ENCODE assay signal across 8 cellular contexts in the genomic region with DNA sequence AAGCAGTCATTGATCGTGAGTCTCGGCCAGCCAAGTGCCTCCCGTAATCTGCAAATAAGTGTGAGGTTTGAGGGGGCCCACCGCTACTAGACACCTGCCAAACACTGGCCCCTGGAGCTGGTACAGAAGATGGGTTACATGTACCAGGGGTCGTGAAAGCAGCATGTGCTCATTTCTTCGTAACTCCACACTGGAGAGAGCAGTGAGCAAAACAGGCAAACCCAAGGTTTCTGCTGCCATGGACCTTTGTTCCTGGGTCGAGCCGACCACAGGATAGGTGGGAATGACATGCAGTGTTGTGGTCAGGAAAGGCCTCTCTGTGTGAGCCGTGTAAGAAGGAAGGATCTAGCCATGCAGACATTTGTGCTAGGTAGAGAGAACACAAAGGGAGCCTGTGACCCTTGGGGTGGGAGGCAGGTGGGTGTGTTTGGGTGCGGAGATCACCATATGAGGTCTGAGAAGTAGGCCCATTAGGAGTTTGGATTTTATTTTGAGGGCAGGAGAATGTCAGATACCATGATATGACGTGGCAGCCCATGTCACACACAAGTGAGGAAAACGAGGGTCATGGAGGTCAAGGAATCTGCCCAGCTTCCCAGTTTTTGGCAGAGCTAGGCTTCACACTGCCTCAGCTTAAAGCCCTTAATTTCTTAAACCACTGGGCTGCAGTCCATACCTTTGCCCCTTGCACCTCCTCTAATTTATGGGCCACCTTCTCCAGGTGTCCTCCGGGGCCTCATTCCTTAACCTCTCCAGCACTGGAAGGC. TPM values are rescaled to one million over a fixed set of nuclear protein-coding genes. Genes with fewer than 3 reads are reported as not detected.
DNase-seq lines count a peak whose midpoint lies in the region; ATAC-seq and TF ChIP-seq lines count a peak whose summit lies in the region.

No MANE protein-coding gene starts in this region.

- peak overlapping the region; percentile 72 for H3K4me3 Mint-ChIP-seq in chondrocyte (ENCODE audit: unreplicated experiment)

- H3K36me3 ChIP-seq in ACC112 (ENCODE audit: insufficient read depth, low read length) = no peaks in the 10 kb centered on the region
- H3K36me3 ChIP-seq in muscle layer of colon (ENCODE audit: insufficient read depth, low read length) = peaks cover 20% of the 10 kb centered on the region

- H3K4me1 ChIP-seq in ACC112 (ENCODE audit: control insufficient read depth, insufficient read depth, low read length, unreplicated experiment) (peaks cover 10% of the 10 kb centered on the region), muscle layer of colon (ENCODE audit: insufficient read depth, low read length) (peaks cover 36% of the 10 kb centered on the region)

- H3K27ac Mint-ChIP-seq in chondrocyte (ENCODE audit: unreplicated experiment) = peak overlapping the region; percentile 86

- no peak for TF ChIP-seq CTCF in chondrocyte (IDR thresholded peaks at IDR 0.05)

- H2AFZ ChIP-seq in ACC112 (ENCODE audit: low read length, unreplicated experiment) = peak overlapping the region; percentile 95

- peak; percentile 23 for TF ChIP-seq POLR2A in GM18951 (IDR thresholded peaks at IDR 0.05; ENCODE audit: extremely low read depth, insufficient read depth, insufficient read length)

- H3K4me3 ChIP-seq in ACC112 (ENCODE audit: low read depth, low read length) (peak overlapping the region; percentile 97), muscle layer of colon (ENCODE audit: low read depth in 1 of 2, low read length in 2 of 2) (peak overlapping the region; percentile 75 to 78)

- H3K36me3 Mint-ChIP-seq in chondrocyte (ENCODE audit: low read depth) = peaks cover 3% of the 10 kb centered on the region

- DNase-seq in OCI-M1 (lab: John Stamatoyannopoulos, UW) = peak; percentile 32
- DNase-seq in chondrocyte (ENCODE audit: low spot score) = no peak
- DNase-seq in NCI-H82 (lab: John Stamatoyannopoulos, UW) = no peak
- DNase-seq in NCI-H524 treated with DMSO at 0.1 percent for 48 hours (lab: John Stamatoyannopoulos, UW) = no peak

- H3K79me2 ChIP-seq in ACC112 (ENCODE audit: control insufficient read depth, insufficient read depth, low read length, unreplicated experiment) = peaks cover 26% of the 10 kb centered on the region

- no peaks in the 10 kb centered on the region for H3K27me3 Mint-ChIP-seq in chondrocyte (ENCODE audit: low read depth)

- ATAC-seq in GM18858 (IDR thresholded peaks at IDR 0.05; ENCODE audit: unreplicated experiment) = no peak

- no peaks in the 10 kb centered on the region for H3K9me3 ChIP-seq in muscle layer of colon (ENCODE audit: low read length)

- in situ Hi-C loops in GM18951 (cut with MboI; ENCODE audit: low sequenced_read_pairs, unreplicated experiment) = no loop called here

- peaks cover 35% of the 10 kb centered on the region for H3K4me1 Mint-ChIP-seq in chondrocyte (ENCODE audit: low read depth)

- H3K27ac ChIP-seq in ACC112 (ENCODE audit: low read depth, low read length) (peak overlapping the region; percentile 37), muscle layer of colon (ENCODE audit: low read depth, low read length) (peak overlapping the region; percentile 83)

- H3K9me3 Mint-ChIP-seq in chondrocyte (ENCODE audit: low read depth) = no peaks in the 10 kb centered on the region

- H3K27me3 ChIP-seq in ACC112 (ENCODE audit: insufficient read depth, low read length) (no peaks in the 10 kb centered on the region), muscle layer of colon (ENCODE audit: control insufficient read depth in 1 of 2, insufficient read depth in 2 of 2, low read length in 2 of 2) (no peaks in the 10 kb centered on the region)

- peak overlapping the region; percentile 66 for H3K9ac ChIP-seq in muscle layer of colon (ENCODE audit: low read length)

RNA-seq across cellular contexts. Expression of a gene that starts 0.9 kb away (rescaled TPM):
- 73.3 to 87.8 TPM (median 74.7 TPM) in 3 replicates for total RNA-seq in chondrocyte

RNA-seq across cellular contexts. Expression of a gene that starts 25.0 kb away (rescaled TPM):
- 34.2 to 41.2 TPM (median 34.9 TPM) in 3 replicates for total RNA-seq in chondrocyte
